Comparison of ENCODE assay signal across 10 cellular contexts in genomic region chr2:112648081-112648480, GRCh38.
DNase-seq lines count a peak whose midpoint lies in the region; ATAC-seq and TF ChIP-seq lines count a peak whose summit lies in the region.
"Had no signal": no experiment of that assay in that cellular context is flagged by ENCODE, and none has a peak within 500 bp of the region (broad histone marks: within the 10 kb centered on the region; RNA-seq: fewer than 3 reads in every experiment).

No MANE protein-coding gene starts in this region.

- peak overlapping the region; percentile 95; the same call in 1 of the 2 replicates for H3K4me3 ChIP-seq in WERI-Rb-1 (ENCODE audit: low read depth, low read length)
- peak overlapping the region; percentile 82 for H3K4me3 ChIP-seq in fibroblast of pulmonary artery (replicated peaks; ENCODE audit: low read depth, low read length)
- H3K4me3 ChIP-seq: gastroesophageal sphincter had no signal

- DNase-seq in activated naive CD4-positive, alpha-beta T cell treated with anti-CD3 and anti-CD28 coated beads, Interleukin-2, amount 10 ng/mL, durations not matched to agents 7 days and 5 days, result peak; percentile 37
- DNase-seq in activated naive CD4-positive, alpha-beta T cell treated with Interleukin-2 at 50 U/mL for 16 hours, result no peak
- DNase-seq in WERI-Rb-1, result no peak
- DNase-seq in fibroblast of pulmonary artery (ENCODE audit: low read depth), result no peak
- no peak for DNase-seq in stimulated activated effector memory CD8-positive, alpha-beta T cell treated with anti-CD3 and anti-CD28 coated beads, Interleukin-12 subunit alpha, Interleukin-12 subunit beta, amount 100 ng/mL, for 72 hours (ENCODE audit: low spot score in 2 of 2)
- no peak for DNase-seq in SW480 (ENCODE audit: low spot score)
- DNase-seq: nucleus accumbens had no signal

- TF ChIP-seq CTCF in WERI-Rb-1 (IDR thresholded peaks at IDR 0.05; ENCODE audit: low read depth, low read length) (no peak), fibroblast of pulmonary artery (IDR thresholded peaks at IDR 0.05; ENCODE audit: low read length, missing control alignments) (no peak)

- H3K4me3 Mint-ChIP-seq in activated naive CD4-positive, alpha-beta T cell treated with anti-CD3 and anti-CD28 coated beads, Interleukin-2, amount 10 ng/mL, durations not matched to agents 7 days and 5 days, result peak overlapping the region; percentile 99
- peak overlapping the region; percentile 80 for H3K4me3 Mint-ChIP-seq in stimulated activated effector memory CD8-positive, alpha-beta T cell treated with anti-CD3 and anti-CD28 coated beads, Interleukin-12 subunit alpha, Interleukin-12 subunit beta, amount 100 ng/mL, for 72 hours

- H3K27ac ChIP-seq in WERI-Rb-1, result no peak overlapping the region
- H3K27ac ChIP-seq: gastroesophageal sphincter had no signal

- no peaks in the 10 kb centered on the region for H3K9me3 ChIP-seq in WERI-Rb-1 (ENCODE audit: severe bottlenecking)
- H3K9me3 ChIP-seq: gastroesophageal sphincter had no signal

- no peak for ATAC-seq in stimulated activated effector memory CD8-positive, alpha-beta T cell treated with anti-CD3 and anti-CD28 coated beads, Interleukin-12 subunit alpha, Interleukin-12 subunit beta, amount 100 ng/mL, for 72 hours
- ATAC-seq in HG02763 (IDR thresholded peaks at IDR 0.05; ENCODE audit: unreplicated experiment) (no peak), GM18870 (IDR thresholded peaks at IDR 0.05; ENCODE audit: unreplicated experiment) (no peak)
- ATAC-seq: gastroesophageal sphincter had no signal

- H3K27ac Mint-ChIP-seq in activated naive CD4-positive, alpha-beta T cell treated with anti-CD3 and anti-CD28 coated beads, Interleukin-2, amount 10 ng/mL, durations not matched to agents 7 days and 5 days, result peak overlapping the region; percentile 81
- H3K27ac Mint-ChIP-seq in stimulated activated effector memory CD8-positive, alpha-beta T cell treated with anti-CD3 and anti-CD28 coated beads, Interleukin-12 subunit alpha, Interleukin-12 subunit beta, amount 100 ng/mL, for 72 hours, result peak overlapping the region; percentile 86

- peaks cover 70% of the 10 kb centered on the region for H3K4me1 Mint-ChIP-seq in activated naive CD4-positive, alpha-beta T cell treated with anti-CD3 and anti-CD28 coated beads, Interleukin-2, amount 10 ng/mL, durations not matched to agents 7 days and 5 days
- peaks cover 63% of the 10 kb centered on the region for H3K4me1 Mint-ChIP-seq in stimulated activated effector memory CD8-positive, alpha-beta T cell treated with anti-CD3 and anti-CD28 coated beads, Interleukin-12 subunit alpha, Interleukin-12 subunit beta, amount 100 ng/mL, for 72 hours

- peaks cover 69% of the 10 kb centered on the region for H3K36me3 ChIP-seq in WERI-Rb-1

- H3K27me3 ChIP-seq in WERI-Rb-1 (ENCODE audit: insufficient read depth, low read depth, severe bottlenecking), result no peaks in the 10 kb centered on the region
- H3K27me3 ChIP-seq: gastroesophageal sphincter had no signal

- CTCF ChIA-PET in activated naive CD4-positive, alpha-beta T cell treated with anti-CD3 and anti-CD28 coated beads, Interleukin-2, amount 10 ng/mL, durations not matched to agents 7 days and 5 days (lab: Charles Lee), result interaction anchor here (0.8 to 9.8 kb wide), 4 partner anchors 19 to 78 kb away, joined by 3 to 154 read pairs (median 28); no protein-coding TSS in a partner anchor

- H3K36me3 Mint-ChIP-seq in activated naive CD4-positive, alpha-beta T cell treated with anti-CD3 and anti-CD28 coated beads, Interleukin-2, amount 10 ng/mL, durations not matched to agents 7 days and 5 days, result peaks cover 70% of the 10 kb centered on the region
- H3K36me3 Mint-ChIP-seq in stimulated activated effector memory CD8-positive, alpha-beta T cell treated with anti-CD3 and anti-CD28 coated beads, Interleukin-12 subunit alpha, Interleukin-12 subunit beta, amount 100 ng/mL, for 72 hours, result peaks cover 83% of the 10 kb centered on the region

- no peaks in the 10 kb centered on the region for H3K27me3 Mint-ChIP-seq in activated naive CD4-positive, alpha-beta T cell treated with anti-CD3 and anti-CD28 coated beads, Interleukin-2, amount 10 ng/mL, durations not matched to agents 7 days and 5 days

- no peaks in the 10 kb centered on the region for H3K9me3 Mint-ChIP-seq in activated naive CD4-positive, alpha-beta T cell treated with anti-CD3 and anti-CD28 coated beads, Interleukin-2, amount 10 ng/mL, durations not matched to agents 7 days and 5 days
- H3K9me3 Mint-ChIP-seq in stimulated activated effector memory CD8-positive, alpha-beta T cell treated with anti-CD3 and anti-CD28 coated beads, Interleukin-12 subunit alpha, Interleukin-12 subunit beta, amount 100 ng/mL, for 72 hours, result no peaks in the 10 kb centered on the region
